1 cellular context compared by ENCODE assay signal in the genomic region with DNA sequence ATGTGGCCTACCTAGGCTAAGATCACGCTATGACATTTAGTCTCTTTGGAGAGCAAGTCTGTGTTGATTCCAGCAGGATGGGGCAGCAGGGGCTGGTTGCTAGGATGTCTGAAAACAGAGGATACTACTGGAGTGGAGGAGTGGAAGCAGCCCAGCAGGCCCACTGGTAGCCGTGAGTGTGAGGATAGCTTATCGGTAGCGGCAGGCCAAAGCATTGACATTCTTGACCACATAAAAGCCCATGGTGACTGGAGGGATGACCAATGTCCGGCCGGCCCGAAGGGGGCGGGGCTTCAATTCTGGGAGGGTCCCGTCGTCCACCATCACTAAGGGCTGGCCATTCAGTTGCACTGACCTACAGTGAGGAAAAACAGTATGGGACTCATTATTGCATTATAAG.
TF ChIP-seq lines count a peak whose summit lies in the region.

No MANE protein-coding gene starts in this region.

TF ChIP-seq in K562, 482 proteins besides CTCF, POLR2A, EP300 and RAD21 (continued from another document and continues in another):
- TF ChIP-seq, protein P1, sequence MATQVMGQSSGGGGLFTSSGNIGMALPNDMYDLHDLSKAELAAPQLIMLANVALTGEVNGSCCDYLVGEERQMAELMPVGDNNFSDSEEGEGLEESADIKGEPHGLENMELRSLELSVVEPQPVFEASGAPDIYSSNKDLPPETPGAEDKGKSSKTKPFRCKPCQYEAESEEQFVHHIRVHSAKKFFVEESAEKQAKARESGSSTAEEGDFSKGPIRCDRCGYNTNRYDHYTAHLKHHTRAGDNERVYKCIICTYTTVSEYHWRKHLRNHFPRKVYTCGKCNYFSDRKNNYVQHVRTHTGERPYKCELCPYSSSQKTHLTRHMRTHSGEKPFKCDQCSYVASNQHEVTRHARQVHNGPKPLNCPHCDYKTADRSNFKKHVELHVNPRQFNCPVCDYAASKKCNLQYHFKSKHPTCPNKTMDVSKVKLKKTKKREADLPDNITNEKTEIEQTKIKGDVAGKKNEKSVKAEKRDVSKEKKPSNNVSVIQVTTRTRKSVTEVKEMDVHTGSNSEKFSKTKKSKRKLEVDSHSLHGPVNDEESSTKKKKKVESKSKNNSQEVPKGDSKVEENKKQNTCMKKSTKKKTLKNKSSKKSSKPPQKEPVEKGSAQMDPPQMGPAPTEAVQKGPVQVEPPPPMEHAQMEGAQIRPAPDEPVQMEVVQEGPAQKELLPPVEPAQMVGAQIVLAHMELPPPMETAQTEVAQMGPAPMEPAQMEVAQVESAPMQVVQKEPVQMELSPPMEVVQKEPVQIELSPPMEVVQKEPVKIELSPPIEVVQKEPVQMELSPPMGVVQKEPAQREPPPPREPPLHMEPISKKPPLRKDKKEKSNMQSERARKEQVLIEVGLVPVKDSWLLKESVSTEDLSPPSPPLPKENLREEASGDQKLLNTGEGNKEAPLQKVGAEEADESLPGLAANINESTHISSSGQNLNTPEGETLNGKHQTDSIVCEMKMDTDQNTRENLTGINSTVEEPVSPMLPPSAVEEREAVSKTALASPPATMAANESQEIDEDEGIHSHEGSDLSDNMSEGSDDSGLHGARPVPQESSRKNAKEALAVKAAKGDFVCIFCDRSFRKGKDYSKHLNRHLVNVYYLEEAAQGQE (CRISPR knock-in tag; IDR thresholded peaks at IDR 0.05; ENCODE audit: low read depth) = no peak
- TF ChIP-seq CBFA2T2 (conservative IDR thresholded peaks at IDR 0.05) (peak; percentile 89), CHCHD3 (CRISPR knock-in tag; IDR thresholded peaks at IDR 0.05) (no peak), MTA1 (IDR thresholded peaks at IDR 0.05; ENCODE audit: borderline replicate concordance) (no peak), LCOR (CRISPR knock-in tag; IDR thresholded peaks at IDR 0.05) (peak; percentile 48; the same call in 1 of the 2 replicates), FOXO4 (CRISPR knock-in tag; IDR thresholded peaks at IDR 0.05) (no peak), CHD4 (IDR thresholded peaks at IDR 0.05; ENCODE audit: insufficient read depth, insufficient replicate concordance, low read depth, low read length, poor library complexity, severe bottlenecking) (no peak), ATF3 (IDR thresholded peaks at IDR 0.05) (peak; percentile 50; the same call in 1 of the 2 replicates), ATF3 (CRISPR knock-in tag; conservative IDR thresholded peaks at IDR 0.05) (no peak), CGGBP1 (CRISPR knock-in tag; IDR thresholded peaks at IDR 0.05) (no peak), FOXM1 (IDR thresholded peaks at IDR 0.05; ENCODE audit: low read depth) (peak; percentile 45; the same call in 1 of the 2 replicates), FOXM1 (CRISPR knock-in tag; IDR thresholded peaks at IDR 0.05; ENCODE audit: low read depth) (no peak), TEAD4 (IDR thresholded peaks at IDR 0.05; ENCODE audit: low read length) (peak; percentile 92), TEAD4 (CRISPR knock-in tag; IDR thresholded peaks at IDR 0.05; ENCODE audit: borderline replicate concordance) (no peak), RBM17 (IDR thresholded peaks at IDR 0.05; ENCODE audit: borderline replicate concordance, low read depth, low read length) (no peak), SOX6 (IDR thresholded peaks at IDR 0.05) (peak; percentile 41; the same call in 1 of the 2 replicates), KLF10 (CRISPR knock-in tag; IDR thresholded peaks at IDR 0.05) (no peak), HMG20A (CRISPR knock-in tag; conservative IDR thresholded peaks at IDR 0.05) (no peak), RB1 (IDR thresholded peaks at IDR 0.05; ENCODE audit: low read depth) (no peak), GATA2 (CRISPR knock-in tag; IDR thresholded peaks at IDR 0.05) (peak; percentile 56; the same call in 1 of the 2 replicates), SPI1 (IDR thresholded peaks at IDR 0.05; ENCODE audit: borderline replicate concordance, low read depth, low read length) (no peak), CHD1 (IDR thresholded peaks at IDR 0.05; ENCODE audit: low read length) (no peak), ZNF232 (CRISPR knock-in tag; IDR thresholded peaks at IDR 0.05) (no peak), MTA2 (IDR thresholded peaks at IDR 0.05; ENCODE audit: low read depth) (peak; percentile 66), SREBF1 (IDR thresholded peaks at IDR 0.05; ENCODE audit: borderline replicate concordance, low read depth, low read length) (no peak), TRIM25 (IDR thresholded peaks at IDR 0.05; ENCODE audit: borderline replicate concordance) (no peak), ZNF140 (CRISPR knock-in tag; IDR thresholded peaks at IDR 0.05) (no peak), TSHZ1 (CRISPR knock-in tag; IDR thresholded peaks at IDR 0.05) (no peak), NFE2L1 (tag; IDR thresholded peaks at IDR 0.05; ENCODE audit: borderline replicate concordance, low read depth) (no peak), ATF1 (CRISPR knock-in tag; IDR thresholded peaks at IDR 0.05) (no peak), ATF1 (tag; IDR thresholded peaks at IDR 0.05) (peak; percentile 29; the same call in 1 of the 2 replicates), JUNB (CRISPR knock-in tag; conservative IDR thresholded peaks at IDR 0.05) (no peak), DPF2 (IDR thresholded peaks at IDR 0.05) (peak; percentile 83)
- TF ChIP-seq, protein P2, sequence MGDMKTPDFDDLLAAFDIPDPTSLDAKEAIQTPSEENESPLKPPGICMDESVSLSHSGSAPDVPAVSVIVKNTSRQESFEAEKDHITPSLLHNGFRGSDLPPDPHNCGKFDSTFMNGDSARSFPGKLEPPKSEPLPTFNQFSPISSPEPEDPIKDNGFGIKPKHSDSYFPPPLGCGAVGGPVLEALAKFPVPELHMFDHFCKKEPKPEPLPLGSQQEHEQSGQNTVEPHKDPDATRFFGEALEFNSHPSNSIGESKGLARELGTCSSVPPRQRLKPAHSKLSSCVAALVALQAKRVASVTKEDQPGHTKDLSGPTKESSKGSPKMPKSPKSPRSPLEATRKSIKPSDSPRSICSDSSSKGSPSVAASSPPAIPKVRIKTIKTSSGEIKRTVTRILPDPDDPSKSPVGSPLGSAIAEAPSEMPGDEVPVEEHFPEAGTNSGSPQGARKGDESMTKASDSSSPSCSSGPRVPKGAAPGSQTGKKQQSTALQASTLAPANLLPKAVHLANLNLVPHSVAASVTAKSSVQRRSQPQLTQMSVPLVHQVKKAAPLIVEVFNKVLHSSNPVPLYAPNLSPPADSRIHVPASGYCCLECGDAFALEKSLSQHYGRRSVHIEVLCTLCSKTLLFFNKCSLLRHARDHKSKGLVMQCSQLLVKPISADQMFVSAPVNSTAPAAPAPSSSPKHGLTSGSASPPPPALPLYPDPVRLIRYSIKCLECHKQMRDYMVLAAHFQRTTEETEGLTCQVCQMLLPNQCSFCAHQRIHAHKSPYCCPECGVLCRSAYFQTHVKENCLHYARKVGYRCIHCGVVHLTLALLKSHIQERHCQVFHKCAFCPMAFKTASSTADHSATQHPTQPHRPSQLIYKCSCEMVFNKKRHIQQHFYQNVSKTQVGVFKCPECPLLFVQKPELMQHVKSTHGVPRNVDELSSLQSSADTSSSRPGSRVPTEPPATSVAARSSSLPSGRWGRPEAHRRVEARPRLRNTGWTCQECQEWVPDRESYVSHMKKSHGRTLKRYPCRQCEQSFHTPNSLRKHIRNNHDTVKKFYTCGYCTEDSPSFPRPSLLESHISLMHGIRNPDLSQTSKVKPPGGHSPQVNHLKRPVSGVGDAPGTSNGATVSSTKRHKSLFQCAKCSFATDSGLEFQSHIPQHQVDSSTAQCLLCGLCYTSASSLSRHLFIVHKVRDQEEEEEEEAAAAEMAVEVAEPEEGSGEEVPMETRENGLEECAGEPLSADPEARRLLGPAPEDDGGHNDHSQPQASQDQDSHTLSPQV (IDR thresholded peaks at IDR 0.05) = 0 out of 2 replicates have a peak, but pooled peaks have one; percentile 30
- TF ChIP-seq, protein P3, sequence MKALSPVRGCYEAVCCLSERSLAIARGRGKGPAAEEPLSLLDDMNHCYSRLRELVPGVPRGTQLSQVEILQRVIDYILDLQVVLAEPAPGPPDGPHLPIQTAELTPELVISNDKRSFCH (CRISPR knock-in tag; IDR thresholded peaks at IDR 0.05) = no peak
- TF ChIP-seq, protein P3 (tag; IDR thresholded peaks at IDR 0.05) = 0 out of 2 replicates have a peak, but pooled peaks have one; percentile 33
- TF ChIP-seq, protein P4, sequence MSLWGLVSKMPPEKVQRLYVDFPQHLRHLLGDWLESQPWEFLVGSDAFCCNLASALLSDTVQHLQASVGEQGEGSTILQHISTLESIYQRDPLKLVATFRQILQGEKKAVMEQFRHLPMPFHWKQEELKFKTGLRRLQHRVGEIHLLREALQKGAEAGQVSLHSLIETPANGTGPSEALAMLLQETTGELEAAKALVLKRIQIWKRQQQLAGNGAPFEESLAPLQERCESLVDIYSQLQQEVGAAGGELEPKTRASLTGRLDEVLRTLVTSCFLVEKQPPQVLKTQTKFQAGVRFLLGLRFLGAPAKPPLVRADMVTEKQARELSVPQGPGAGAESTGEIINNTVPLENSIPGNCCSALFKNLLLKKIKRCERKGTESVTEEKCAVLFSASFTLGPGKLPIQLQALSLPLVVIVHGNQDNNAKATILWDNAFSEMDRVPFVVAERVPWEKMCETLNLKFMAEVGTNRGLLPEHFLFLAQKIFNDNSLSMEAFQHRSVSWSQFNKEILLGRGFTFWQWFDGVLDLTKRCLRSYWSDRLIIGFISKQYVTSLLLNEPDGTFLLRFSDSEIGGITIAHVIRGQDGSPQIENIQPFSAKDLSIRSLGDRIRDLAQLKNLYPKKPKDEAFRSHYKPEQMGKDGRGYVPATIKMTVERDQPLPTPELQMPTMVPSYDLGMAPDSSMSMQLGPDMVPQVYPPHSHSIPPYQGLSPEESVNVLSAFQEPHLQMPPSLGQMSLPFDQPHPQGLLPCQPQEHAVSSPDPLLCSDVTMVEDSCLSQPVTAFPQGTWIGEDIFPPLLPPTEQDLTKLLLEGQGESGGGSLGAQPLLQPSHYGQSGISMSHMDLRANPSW (CRISPR knock-in tag; IDR thresholded peaks at IDR 0.05) = no peak
- TF ChIP-seq, protein P5, sequence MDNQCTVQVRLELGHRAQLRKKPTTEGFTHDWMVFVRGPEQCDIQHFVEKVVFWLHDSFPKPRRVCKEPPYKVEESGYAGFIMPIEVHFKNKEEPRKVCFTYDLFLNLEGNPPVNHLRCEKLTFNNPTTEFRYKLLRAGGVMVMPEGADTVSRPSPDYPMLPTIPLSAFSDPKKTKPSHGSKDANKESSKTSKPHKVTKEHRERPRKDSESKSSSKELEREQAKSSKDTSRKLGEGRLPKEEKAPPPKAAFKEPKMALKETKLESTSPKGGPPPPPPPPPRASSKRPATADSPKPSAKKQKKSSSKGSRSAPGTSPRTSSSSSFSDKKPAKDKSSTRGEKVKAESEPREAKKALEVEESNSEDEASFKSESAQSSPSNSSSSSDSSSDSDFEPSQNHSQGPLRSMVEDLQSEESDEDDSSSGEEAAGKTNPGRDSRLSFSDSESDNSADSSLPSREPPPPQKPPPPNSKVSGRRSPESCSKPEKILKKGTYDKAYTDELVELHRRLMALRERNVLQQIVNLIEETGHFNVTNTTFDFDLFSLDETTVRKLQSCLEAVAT (IDR thresholded peaks at IDR 0.05) = peak in 1 of 2 experiments; percentile 72; a peak in 1 of 4 replicates
